1 cellular context compared by ENCODE assay signal in the genomic region with DNA sequence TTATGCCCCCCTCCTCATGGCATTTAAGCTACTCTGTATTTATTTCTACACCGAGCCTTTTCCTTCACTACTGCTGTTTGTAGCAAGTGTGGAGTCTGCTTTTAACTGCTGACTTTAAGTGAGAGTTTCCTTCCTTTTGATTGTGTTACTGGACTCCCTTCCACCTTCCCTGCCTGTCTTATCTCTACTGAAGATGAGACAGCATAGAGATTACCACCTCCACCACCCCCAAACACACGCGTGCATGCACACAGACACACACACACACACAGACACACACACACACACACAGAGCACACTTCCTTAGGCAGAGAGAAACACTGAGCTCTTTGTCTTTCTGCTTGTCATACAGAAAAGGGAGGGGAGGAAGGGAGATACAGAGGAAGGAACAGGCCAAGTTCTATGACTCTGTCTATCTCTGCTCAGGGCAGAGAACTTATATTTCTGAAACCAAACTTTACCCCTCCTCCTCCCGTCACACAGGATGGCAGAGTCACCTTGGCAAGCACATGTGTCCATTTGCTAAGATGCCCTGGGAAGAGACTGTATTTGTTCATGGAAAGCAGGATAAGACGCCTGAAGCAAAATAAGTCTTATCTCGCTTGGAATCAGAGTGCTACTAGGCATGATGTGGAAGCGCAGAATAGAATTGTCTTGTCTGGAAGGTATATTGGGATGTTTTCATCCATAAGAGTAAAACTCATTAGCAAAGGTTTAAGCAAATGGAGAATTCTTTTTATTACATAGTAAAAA.
A peak's percentile ranks its signal among the peaks of the same experiment; 100 is the strongest.
TF ChIP-seq lines count a peak whose summit lies in the region.

No MANE protein-coding gene starts in this region.

TF ChIP-seq in K562, 482 proteins besides CTCF, POLR2A, EP300 and RAD21 (continued from another document and continues in another):
- peak; percentile 53 for TF ChIP-seq TEAD4 (IDR thresholded peaks at IDR 0.05; ENCODE audit: low read length)
- TF ChIP-seq TEAD4 (CRISPR knock-in tag; IDR thresholded peaks at IDR 0.05; ENCODE audit: borderline replicate concordance): no peak
- TF ChIP-seq, protein P1, sequence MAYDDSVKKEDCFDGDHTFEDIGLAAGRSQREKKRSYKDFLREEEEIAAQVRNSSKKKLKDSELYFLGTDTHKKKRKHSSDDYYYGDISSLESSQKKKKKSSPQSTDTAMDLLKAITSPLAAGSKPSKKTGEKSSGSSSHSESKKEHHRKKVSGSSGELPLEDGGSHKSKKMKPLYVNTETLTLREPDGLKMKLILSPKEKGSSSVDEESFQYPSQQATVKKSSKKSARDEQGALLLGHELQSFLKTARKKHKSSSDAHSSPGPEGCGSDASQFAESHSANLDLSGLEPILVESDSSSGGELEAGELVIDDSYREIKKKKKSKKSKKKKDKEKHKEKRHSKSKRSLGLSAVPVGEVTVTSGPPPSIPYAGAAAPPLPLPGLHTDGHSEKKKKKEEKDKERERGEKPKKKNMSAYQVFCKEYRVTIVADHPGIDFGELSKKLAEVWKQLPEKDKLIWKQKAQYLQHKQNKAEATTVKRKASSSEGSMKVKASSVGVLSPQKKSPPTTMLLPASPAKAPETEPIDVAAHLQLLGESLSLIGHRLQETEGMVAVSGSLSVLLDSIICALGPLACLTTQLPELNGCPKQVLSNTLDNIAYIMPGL (CRISPR knock-in tag; IDR thresholded peaks at IDR 0.05): no peak
- no peak for TF ChIP-seq WHSC1 (IDR thresholded peaks at IDR 0.05; ENCODE audit: low read length)
- 0 out of 2 replicates have a peak, but pooled peaks have one; percentile 22 for TF ChIP-seq PHB2 (IDR thresholded peaks at IDR 0.05; ENCODE audit: low read depth)
- no peak for TF ChIP-seq RBM39 (optimal IDR thresholded peaks at IDR 0.05; ENCODE audit: low read depth, low read length)
- TF ChIP-seq NR3C1 (CRISPR knock-in tag; IDR thresholded peaks at IDR 0.05): no peak
- 0 out of 2 replicates have a peak, but pooled peaks have one; percentile 39 for TF ChIP-seq NR4A1 (CRISPR knock-in tag; IDR thresholded peaks at IDR 0.05)
- no peak; the same call in 1 of the 2 replicates for TF ChIP-seq NR4A1 (tag; IDR thresholded peaks at IDR 0.05)
- no peak for TF ChIP-seq DDX20 (tag; IDR thresholded peaks at IDR 0.05; ENCODE audit: low read depth)
- no peak for TF ChIP-seq USF1 (CRISPR knock-in tag; IDR thresholded peaks at IDR 0.05)
- TF ChIP-seq, protein P2, sequence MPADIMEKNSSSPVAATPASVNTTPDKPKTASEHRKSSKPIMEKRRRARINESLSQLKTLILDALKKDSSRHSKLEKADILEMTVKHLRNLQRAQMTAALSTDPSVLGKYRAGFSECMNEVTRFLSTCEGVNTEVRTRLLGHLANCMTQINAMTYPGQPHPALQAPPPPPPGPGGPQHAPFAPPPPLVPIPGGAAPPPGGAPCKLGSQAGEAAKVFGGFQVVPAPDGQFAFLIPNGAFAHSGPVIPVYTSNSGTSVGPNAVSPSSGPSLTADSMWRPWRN (IDR thresholded peaks at IDR 0.05; ENCODE audit: low read depth): peak; percentile 72
- no peak for TF ChIP-seq FOXP1 (CRISPR knock-in tag; IDR thresholded peaks at IDR 0.05)
- TF ChIP-seq NONO (IDR thresholded peaks at IDR 0.05; ENCODE audit: low read depth in 2 of 2, low read length in 1 of 2): no peak
- no peak for TF ChIP-seq ZNF224 (CRISPR knock-in tag; IDR thresholded peaks at IDR 0.05)
- TF ChIP-seq RNF219 (CRISPR knock-in tag; IDR thresholded peaks at IDR 0.05): no peak
- TF ChIP-seq, protein P3, sequence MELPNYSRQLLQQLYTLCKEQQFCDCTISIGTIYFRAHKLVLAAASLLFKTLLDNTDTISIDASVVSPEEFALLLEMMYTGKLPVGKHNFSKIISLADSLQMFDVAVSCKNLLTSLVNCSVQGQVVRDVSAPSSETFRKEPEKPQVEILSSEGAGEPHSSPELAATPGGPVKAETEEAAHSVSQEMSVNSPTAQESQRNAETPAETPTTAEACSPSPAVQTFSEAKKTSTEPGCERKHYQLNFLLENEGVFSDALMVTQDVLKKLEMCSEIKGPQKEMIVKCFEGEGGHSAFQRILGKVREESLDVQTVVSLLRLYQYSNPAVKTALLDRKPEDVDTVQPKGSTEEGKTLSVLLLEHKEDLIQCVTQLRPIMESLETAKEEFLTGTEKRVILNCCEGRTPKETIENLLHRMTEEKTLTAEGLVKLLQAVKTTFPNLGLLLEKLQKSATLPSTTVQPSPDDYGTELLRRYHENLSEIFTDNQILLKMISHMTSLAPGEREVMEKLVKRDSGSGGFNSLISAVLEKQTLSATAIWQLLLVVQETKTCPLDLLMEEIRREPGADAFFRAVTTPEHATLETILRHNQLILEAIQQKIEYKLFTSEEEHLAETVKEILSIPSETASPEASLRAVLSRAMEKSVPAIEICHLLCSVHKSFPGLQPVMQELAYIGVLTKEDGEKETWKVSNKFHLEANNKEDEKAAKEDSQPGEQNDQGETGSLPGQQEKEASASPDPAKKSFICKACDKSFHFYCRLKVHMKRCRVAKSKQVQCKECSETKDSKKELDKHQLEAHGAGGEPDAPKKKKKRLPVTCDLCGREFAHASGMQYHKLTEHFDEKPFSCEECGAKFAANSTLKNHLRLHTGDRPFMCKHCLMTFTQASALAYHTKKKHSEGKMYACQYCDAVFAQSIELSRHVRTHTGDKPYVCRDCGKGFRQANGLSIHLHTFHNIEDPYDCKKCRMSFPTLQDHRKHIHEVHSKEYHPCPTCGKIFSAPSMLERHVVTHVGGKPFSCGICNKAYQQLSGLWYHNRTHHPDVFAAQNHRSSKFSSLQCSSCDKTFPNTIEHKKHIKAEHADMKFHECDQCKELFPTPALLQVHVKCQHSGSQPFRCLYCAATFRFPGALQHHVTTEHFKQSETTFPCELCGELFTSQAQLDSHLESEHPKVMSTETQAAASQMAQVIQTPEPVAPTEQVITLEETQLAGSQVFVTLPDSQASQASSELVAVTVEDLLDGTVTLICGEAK (IDR thresholded peaks at IDR 0.05): peak; percentile 59; the same call in 1 of the 2 replicates
- TF ChIP-seq, protein P3 (CRISPR knock-in tag; IDR thresholded peaks at IDR 0.05): no peak
- no peak for TF ChIP-seq BRCA1 (IDR thresholded peaks at IDR 0.05)
- no peak for TF ChIP-seq BRCA1 (CRISPR knock-in tag; IDR thresholded peaks at IDR 0.05)
- no peak for TF ChIP-seq PCBP2 (IDR thresholded peaks at IDR 0.05; ENCODE audit: low read depth, low read length, poor library complexity, severe bottlenecking)
- TF ChIP-seq NR2C1 (IDR thresholded peaks at IDR 0.05): no peak
- TF ChIP-seq NR2C1 (tag; IDR thresholded peaks at IDR 0.05): no peak
- peak; percentile 21; the same call in 1 of the 2 replicates for TF ChIP-seq ZNF79 (CRISPR knock-in tag; IDR thresholded peaks at IDR 0.05; ENCODE audit: low read depth)
- TF ChIP-seq POLR3A (IDR thresholded peaks at IDR 0.05; ENCODE audit: borderline replicate concordance, extremely low read depth, insufficient read depth, insufficient read length): no peak
- TF ChIP-seq, protein P4, sequence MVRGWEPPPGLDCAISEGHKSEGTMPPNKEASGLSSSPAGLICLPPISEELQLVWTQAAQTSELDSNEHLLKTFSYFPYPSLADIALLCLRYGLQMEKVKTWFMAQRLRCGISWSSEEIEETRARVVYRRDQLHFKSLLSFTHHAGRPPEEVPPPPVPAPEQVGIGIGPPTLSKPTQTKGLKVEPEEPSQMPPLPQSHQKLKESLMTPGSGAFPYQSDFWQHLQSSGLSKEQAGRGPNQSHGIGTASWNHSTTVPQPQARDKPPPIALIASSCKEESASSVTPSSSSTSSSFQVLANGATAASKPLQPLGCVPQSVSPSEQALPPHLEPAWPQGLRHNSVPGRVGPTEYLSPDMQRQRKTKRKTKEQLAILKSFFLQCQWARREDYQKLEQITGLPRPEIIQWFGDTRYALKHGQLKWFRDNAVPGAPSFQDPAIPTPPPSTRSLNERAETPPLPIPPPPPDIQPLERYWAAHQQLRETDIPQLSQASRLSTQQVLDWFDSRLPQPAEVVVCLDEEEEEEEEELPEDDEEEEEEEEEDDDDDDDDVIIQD (CRISPR knock-in tag; IDR thresholded peaks at IDR 0.05): no peak
- no peak for TF ChIP-seq CREBBP (IDR thresholded peaks at IDR 0.05; ENCODE audit: low read depth, low read length)
- no peak for TF ChIP-seq ZNF212 (CRISPR knock-in tag; IDR thresholded peaks at IDR 0.05)
- no peak for TF ChIP-seq GABPA (tag; conservative IDR thresholded peaks at IDR 0.05; ENCODE audit: low read depth)
- TF ChIP-seq ERF (CRISPR knock-in tag; IDR thresholded peaks at IDR 0.05): 0 out of 2 replicates have a peak, but pooled peaks have one; percentile 24
- TF ChIP-seq HLTF (IDR thresholded peaks at IDR 0.05): peak; percentile 81
- no peak for TF ChIP-seq RFX7 (CRISPR knock-in tag; IDR thresholded peaks at IDR 0.05)
- no peak for TF ChIP-seq NCOA6 (IDR thresholded peaks at IDR 0.05)
- no peak for TF ChIP-seq HMBOX1 (IDR thresholded peaks at IDR 0.05)
- no peak for TF ChIP-seq ZFP91 (CRISPR knock-in tag; IDR thresholded peaks at IDR 0.05)
- no peak for TF ChIP-seq CBFB (CRISPR knock-in tag; IDR thresholded peaks at IDR 0.05)
- TF ChIP-seq, protein P5, sequence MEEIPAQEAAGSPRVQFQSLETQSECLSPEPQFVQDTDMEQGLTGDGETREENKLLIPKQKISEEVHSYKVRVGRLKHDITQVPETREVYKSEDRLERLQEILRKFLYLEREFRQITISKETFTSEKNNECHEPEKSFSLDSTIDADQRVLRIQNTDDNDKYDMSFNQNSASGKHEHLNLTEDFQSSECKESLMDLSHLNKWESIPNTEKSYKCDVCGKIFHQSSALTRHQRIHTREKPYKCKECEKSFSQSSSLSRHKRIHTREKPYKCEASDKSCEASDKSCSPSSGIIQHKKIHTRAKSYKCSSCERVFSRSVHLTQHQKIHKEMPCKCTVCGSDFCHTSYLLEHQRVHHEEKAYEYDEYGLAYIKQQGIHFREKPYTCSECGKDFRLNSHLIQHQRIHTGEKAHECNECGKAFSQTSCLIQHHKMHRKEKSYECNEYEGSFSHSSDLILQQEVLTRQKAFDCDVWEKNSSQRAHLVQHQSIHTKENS (CRISPR knock-in tag; IDR thresholded peaks at IDR 0.05): no peak
- peak; percentile 79 for TF ChIP-seq SMARCC2 (IDR thresholded peaks at IDR 0.05; ENCODE audit: low read depth)
- peak; percentile 65 for TF ChIP-seq GATA2 (CRISPR knock-in tag; IDR thresholded peaks at IDR 0.05)
- TF ChIP-seq ZNF121 (CRISPR knock-in tag; conservative IDR thresholded peaks at IDR 0.05): no peak
